In genomic region chrX:57121162-57121741, GRCh38 we compare ENCODE assay signal across 1 cellular context.
TF ChIP-seq lines count a peak whose summit lies in the region.

Gene SPIN2B (minus strand): TSS chrX:57121548.

TF ChIP-seq in HepG2, 621 proteins besides CTCF, POLR2A, EP300 and RAD21 (continued from another document and continues in another):
- TF ChIP-seq ZFP91 (CRISPR knock-in tag; IDR thresholded peaks at IDR 0.05; ENCODE audit: borderline replicate concordance) (peak; percentile 56; the same call in 1 of the 2 replicates), LCORL (IDR thresholded peaks at IDR 0.05) (no peak), LCORL (CRISPR knock-in tag; IDR thresholded peaks at IDR 0.05) (0 out of 2 replicates have a peak, but pooled peaks have one; percentile 34), DZIP1 (CRISPR knock-in tag; IDR thresholded peaks at IDR 0.05) (no peak), PAXIP1 (CRISPR knock-in tag; conservative IDR thresholded peaks at IDR 0.05) (0 out of 2 replicates have a peak, but pooled peaks have one; percentile 22), GABPB1 (CRISPR knock-in tag; IDR thresholded peaks at IDR 0.05) (peak; percentile 86), DMAP1 (CRISPR knock-in tag; IDR thresholded peaks at IDR 0.05) (peak; percentile 60), ATM (IDR thresholded peaks at IDR 0.05; ENCODE audit: borderline replicate concordance) (no peak), SP5 (CRISPR knock-in tag; IDR thresholded peaks at IDR 0.05; ENCODE audit: borderline replicate concordance, low read depth) (peak; percentile 49; the same call in 1 of the 2 replicates), MAFF (IDR thresholded peaks at IDR 0.05; ENCODE audit: low read depth, low read length) (no peak), REL (CRISPR knock-in tag; conservative IDR thresholded peaks at IDR 0.05) (no peak), ZNF501 (CRISPR knock-in tag; IDR thresholded peaks at IDR 0.05) (0 out of 2 replicates have a peak, but pooled peaks have one; percentile 26), GZF1 (CRISPR knock-in tag; IDR thresholded peaks at IDR 0.05) (no peak), SMAD1 (CRISPR knock-in tag; IDR thresholded peaks at IDR 0.05; ENCODE audit: borderline replicate concordance, low read depth) (peak; percentile 45; the same call in 1 of the 2 replicates), ZNF776 (CRISPR knock-in tag; IDR thresholded peaks at IDR 0.05) (0 out of 2 replicates have a peak, but pooled peaks have one; percentile 58), ZFP36L2 (CRISPR knock-in tag; IDR thresholded peaks at IDR 0.05) (no peak), ARID5B (CRISPR knock-in tag; IDR thresholded peaks at IDR 0.05) (peak; percentile 29; the same call in 1 of the 2 replicates), POGZ (CRISPR knock-in tag; IDR thresholded peaks at IDR 0.05) (0 out of 2 replicates have a peak, but pooled peaks have one; percentile 12), MXD1 (CRISPR knock-in tag; IDR thresholded peaks at IDR 0.05) (peak; percentile 58; the same call in 1 of the 2 replicates), ZNF281 (CRISPR knock-in tag; IDR thresholded peaks at IDR 0.05; ENCODE audit: borderline replicate concordance) (0 out of 2 replicates have a peak, but pooled peaks have one; percentile 42), ZBTB34 (CRISPR knock-in tag; IDR thresholded peaks at IDR 0.05) (0 out of 2 replicates have a peak, but pooled peaks have one; percentile 46), XRCC5 (optimal IDR thresholded peaks at IDR 0.05; ENCODE audit: low read length) (no peak), HMGA1 (CRISPR knock-in tag; conservative IDR thresholded peaks at IDR 0.05) (no peak), ZNF563 (CRISPR knock-in tag; IDR thresholded peaks at IDR 0.05) (0 out of 2 replicates have a peak, but pooled peaks have one; percentile 51), ZNF280B (CRISPR knock-in tag; IDR thresholded peaks at IDR 0.05; ENCODE audit: borderline replicate concordance) (no peak), UBTF (CRISPR knock-in tag; IDR thresholded peaks at IDR 0.05) (peak; percentile 78), BORCS8-MEF2B (CRISPR knock-in tag; IDR thresholded peaks at IDR 0.05) (peak; percentile 72; the same call in 1 of the 2 replicates), ZFX (CRISPR knock-in tag; IDR thresholded peaks at IDR 0.05; ENCODE audit: low read depth) (peak; percentile 87), ZNF747 (CRISPR knock-in tag; IDR thresholded peaks at IDR 0.05; ENCODE audit: borderline replicate concordance) (0 out of 2 replicates have a peak, but pooled peaks have one; percentile 59), HNRNPLL (IDR thresholded peaks at IDR 0.05; ENCODE audit: low read depth, low read length, poor library complexity, severe bottlenecking) (peak; percentile 68), NFKBIZ (CRISPR knock-in tag; IDR thresholded peaks at IDR 0.05) (no peak), ZNF784 (CRISPR knock-in tag; IDR thresholded peaks at IDR 0.05; ENCODE audit: borderline replicate concordance) (peak; percentile 39; the same call in 1 of the 2 replicates), MYC (CRISPR knock-in tag; IDR thresholded peaks at IDR 0.05; ENCODE audit: borderline replicate concordance) (peak; percentile 67; the same call in 1 of the 2 replicates), SPEN (CRISPR knock-in tag; IDR thresholded peaks at IDR 0.05; ENCODE audit: low read depth) (peak; percentile 41; the same call in 1 of the 2 replicates)
